ENCODE assay signal across 1 cellular context in the genomic region with DNA sequence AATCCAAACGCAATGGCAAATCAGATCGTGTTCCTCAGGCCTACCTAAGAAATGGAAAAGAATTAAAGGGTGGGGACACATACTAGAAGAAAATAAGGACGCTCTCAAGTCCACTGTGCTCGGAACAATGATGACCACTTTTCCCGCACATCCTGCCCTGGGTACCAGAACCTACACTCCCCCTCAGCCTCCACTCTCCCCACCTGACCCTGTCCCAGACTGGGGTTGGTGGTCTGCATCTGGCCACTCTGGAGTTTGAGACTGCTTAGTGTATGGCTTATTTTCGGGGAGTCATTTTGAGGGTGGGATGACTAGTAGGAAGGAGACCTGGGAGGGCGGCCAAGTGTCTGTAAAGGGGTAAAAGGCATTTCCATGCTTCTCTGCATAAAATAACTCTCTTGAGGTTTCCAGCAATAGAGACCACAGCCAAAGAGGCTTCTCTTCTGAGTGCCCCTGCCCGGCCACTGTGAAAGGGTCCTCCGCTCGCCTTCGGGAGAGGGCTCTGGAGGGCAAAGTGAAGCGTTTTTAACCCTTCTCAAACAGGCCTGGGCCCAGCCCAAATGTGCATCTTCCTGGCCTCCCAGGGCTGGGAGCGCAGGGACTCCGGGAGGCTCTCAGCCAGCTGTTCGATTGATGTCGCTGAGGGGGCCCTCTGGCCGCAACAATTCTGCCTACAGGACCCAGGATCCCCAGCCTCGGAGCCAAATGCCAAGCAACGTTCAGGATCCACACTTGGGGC.
TF ChIP-seq lines count a peak whose summit lies in the region.

No MANE protein-coding gene starts in this region.

TF ChIP-seq in H1, 55 proteins besides CTCF, POLR2A, EP300 and RAD21:
- no peak for TF ChIP-seq SIX5 (IDR thresholded peaks at IDR 0.05; ENCODE audit: low read depth, low read length)
- no peak for TF ChIP-seq KDM1A (IDR thresholded peaks at IDR 0.05; ENCODE audit: borderline replicate concordance, low read length)
- no peak for TF ChIP-seq TCF12 (IDR thresholded peaks at IDR 0.05; ENCODE audit: low read depth, low read length)
- no peak for TF ChIP-seq RXRA (IDR thresholded peaks at IDR 0.05; ENCODE audit: insufficient read depth, low read depth, low read length)
- TF ChIP-seq EZH2 (IDR thresholded peaks at IDR 0.05; ENCODE audit: low read depth, low read length, severe bottlenecking), result peak; percentile 86
- no peak for TF ChIP-seq SAP30 (IDR thresholded peaks at IDR 0.05; ENCODE audit: insufficient read depth, insufficient replicate concordance, low read length)
- TF ChIP-seq RFX5 (IDR thresholded peaks at IDR 0.05; ENCODE audit: borderline replicate concordance, low read depth, low read length), result no peak
- TF ChIP-seq RNF2 (IDR thresholded peaks at IDR 0.05; ENCODE audit: borderline replicate concordance, low read depth, low read length, missing control alignments, poor library complexity, severe bottlenecking), result peak; percentile 91
- peak; percentile 86 for TF ChIP-seq SUZ12 (IDR thresholded peaks at IDR 0.05; ENCODE audit: low read length)
- TF ChIP-seq CTBP2 (IDR thresholded peaks at IDR 0.05; ENCODE audit: borderline replicate concordance, insufficient read depth, insufficient read length, low read length), result peak; percentile 92
- 0 out of 2 replicates have a peak, but pooled peaks have one; percentile 10 for TF ChIP-seq EGR1 (IDR thresholded peaks at IDR 0.05; ENCODE audit: borderline replicate concordance, low read depth, low read length)
